1 cellular context compared by ENCODE assay signal in genomic region chr6:158571826-158572652, GRCh38.
TF ChIP-seq lines count a peak whose summit lies in the region.

No MANE protein-coding gene starts in this region.

TF ChIP-seq in HepG2, 621 proteins besides CTCF, POLR2A, EP300 and RAD21 (continued from another document and continues in another):
- TF ChIP-seq HMGXB3 (CRISPR knock-in tag; IDR thresholded peaks at IDR 0.05; ENCODE audit: borderline replicate concordance) (peak; percentile 97), SMAD3 (CRISPR knock-in tag; IDR thresholded peaks at IDR 0.05) (peak; percentile 95), ZNF691 (CRISPR knock-in tag; IDR thresholded peaks at IDR 0.05; ENCODE audit: borderline replicate concordance, low read depth) (peak; percentile 99), RAD51 (IDR thresholded peaks at IDR 0.05; ENCODE audit: borderline replicate concordance) (no peak), ZNF326 (CRISPR knock-in tag; IDR thresholded peaks at IDR 0.05; ENCODE audit: borderline replicate concordance) (no peak; the same call in 1 of the 2 replicates), ZFP36 (IDR thresholded peaks at IDR 0.05; ENCODE audit: borderline replicate concordance, low read depth, low read length, partially characterized antibody) (no peak), TEF (CRISPR knock-in tag; IDR thresholded peaks at IDR 0.05) (peak; percentile 83), ZNF710 (CRISPR knock-in tag; IDR thresholded peaks at IDR 0.05; ENCODE audit: borderline replicate concordance) (peak; percentile 97), ZNF503 (CRISPR knock-in tag; IDR thresholded peaks at IDR 0.05) (peak; percentile 83; the same call in 1 of the 2 replicates), KLF16 (CRISPR knock-in tag; IDR thresholded peaks at IDR 0.05) (peak in 1 of 2 experiments; percentile 98; a peak in 2 of 4 replicates), MTA3 (CRISPR knock-in tag; IDR thresholded peaks at IDR 0.05) (no peak), AHDC1 (CRISPR knock-in tag; IDR thresholded peaks at IDR 0.05; ENCODE audit: borderline replicate concordance) (peak; percentile 87), HBP1 (CRISPR knock-in tag; IDR thresholded peaks at IDR 0.05; ENCODE audit: low read depth) (peak; percentile 88; the same call in 1 of the 2 replicates), DMAP1 (CRISPR knock-in tag; IDR thresholded peaks at IDR 0.05) (peak; percentile 93), ZSCAN29 (CRISPR knock-in tag; conservative IDR thresholded peaks at IDR 0.05) (peak; percentile 97), NR2C2 (CRISPR knock-in tag; IDR thresholded peaks at IDR 0.05; ENCODE audit: borderline replicate concordance) (peak; percentile 81), MLXIP (CRISPR knock-in tag; IDR thresholded peaks at IDR 0.05; ENCODE audit: borderline replicate concordance) (0 out of 2 replicates have a peak, but pooled peaks have one; percentile 29), TCF7L2 (IDR thresholded peaks at IDR 0.05; ENCODE audit: low read depth, low read length) (no peak), RARG (CRISPR knock-in tag; IDR thresholded peaks at IDR 0.05; ENCODE audit: low read depth) (peak; percentile 89; the same call in 1 of the 2 replicates), CEBPB (IDR thresholded peaks at IDR 0.05; ENCODE audit: borderline replicate concordance, low read depth, low read length) (peak; percentile 57; the same call in 1 of the 2 replicates)
- TF ChIP-seq, protein P1, sequence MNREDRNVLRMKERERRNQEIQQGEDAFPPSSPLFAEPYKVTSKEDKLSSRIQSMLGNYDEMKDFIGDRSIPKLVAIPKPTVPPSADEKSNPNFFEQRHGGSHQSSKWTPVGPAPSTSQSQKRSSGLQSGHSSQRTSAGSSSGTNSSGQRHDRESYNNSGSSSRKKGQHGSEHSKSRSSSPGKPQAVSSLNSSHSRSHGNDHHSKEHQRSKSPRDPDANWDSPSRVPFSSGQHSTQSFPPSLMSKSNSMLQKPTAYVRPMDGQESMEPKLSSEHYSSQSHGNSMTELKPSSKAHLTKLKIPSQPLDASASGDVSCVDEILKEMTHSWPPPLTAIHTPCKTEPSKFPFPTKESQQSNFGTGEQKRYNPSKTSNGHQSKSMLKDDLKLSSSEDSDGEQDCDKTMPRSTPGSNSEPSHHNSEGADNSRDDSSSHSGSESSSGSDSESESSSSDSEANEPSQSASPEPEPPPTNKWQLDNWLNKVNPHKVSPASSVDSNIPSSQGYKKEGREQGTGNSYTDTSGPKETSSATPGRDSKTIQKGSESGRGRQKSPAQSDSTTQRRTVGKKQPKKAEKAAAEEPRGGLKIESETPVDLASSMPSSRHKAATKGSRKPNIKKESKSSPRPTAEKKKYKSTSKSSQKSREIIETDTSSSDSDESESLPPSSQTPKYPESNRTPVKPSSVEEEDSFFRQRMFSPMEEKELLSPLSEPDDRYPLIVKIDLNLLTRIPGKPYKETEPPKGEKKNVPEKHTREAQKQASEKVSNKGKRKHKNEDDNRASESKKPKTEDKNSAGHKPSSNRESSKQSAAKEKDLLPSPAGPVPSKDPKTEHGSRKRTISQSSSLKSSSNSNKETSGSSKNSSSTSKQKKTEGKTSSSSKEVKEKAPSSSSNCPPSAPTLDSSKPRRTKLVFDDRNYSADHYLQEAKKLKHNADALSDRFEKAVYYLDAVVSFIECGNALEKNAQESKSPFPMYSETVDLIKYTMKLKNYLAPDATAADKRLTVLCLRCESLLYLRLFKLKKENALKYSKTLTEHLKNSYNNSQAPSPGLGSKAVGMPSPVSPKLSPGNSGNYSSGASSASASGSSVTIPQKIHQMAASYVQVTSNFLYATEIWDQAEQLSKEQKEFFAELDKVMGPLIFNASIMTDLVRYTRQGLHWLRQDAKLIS (CRISPR knock-in tag; IDR thresholded peaks at IDR 0.05), result 0 out of 2 replicates have a peak, but pooled peaks have one; percentile 71
- TF ChIP-seq, protein P2, sequence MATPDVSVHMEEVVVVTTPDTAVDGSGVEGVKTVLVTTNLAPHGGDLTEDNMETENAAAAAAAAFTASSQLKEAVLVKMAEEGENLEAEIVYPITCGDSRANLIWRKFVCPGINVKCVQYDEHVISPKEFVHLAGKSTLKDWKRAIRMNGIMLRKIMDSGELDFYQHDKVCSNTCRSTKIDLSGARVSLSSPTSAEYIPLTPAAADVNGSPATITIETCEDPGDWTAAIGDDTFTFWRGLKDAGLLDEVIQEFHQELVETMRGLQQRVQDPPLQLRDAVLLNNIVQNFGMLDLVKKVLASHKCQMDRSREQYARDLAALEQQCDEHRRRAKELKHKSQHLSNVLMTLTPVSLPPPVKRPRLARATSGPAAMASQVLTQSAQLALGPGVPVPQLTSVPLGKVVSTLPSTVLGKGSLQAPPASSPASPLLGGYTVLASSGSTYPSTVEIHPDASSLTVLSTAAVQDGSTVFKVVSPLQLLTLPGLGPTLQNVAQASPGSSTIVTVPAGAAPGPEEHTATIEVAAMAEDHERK (CRISPR knock-in tag; IDR thresholded peaks at IDR 0.05; ENCODE audit: low read depth), result peak; percentile 60
